ENCODE assay signal across 23 cellular contexts in the genomic region with DNA sequence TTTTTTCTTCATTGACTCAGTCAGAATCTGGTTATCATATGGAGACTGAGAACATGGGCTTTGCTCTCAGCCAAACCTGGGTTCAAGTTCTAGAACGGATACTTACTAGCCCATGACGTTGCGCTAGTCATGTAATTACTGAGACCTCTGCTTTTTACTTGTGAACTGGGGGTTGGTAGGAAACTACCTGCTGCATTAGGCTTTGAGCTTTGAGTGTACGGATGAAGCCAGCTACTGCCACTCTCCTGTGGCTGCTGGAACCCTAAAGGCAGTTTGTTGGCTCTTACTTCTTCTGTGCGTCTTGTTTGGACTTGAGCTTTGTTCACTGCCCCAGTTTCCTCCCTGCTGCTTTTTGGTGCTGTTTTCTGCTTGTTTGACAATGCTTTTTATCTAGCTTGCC. TPM values are rescaled to one million over a fixed set of nuclear protein-coding genes. Genes with fewer than 3 reads are reported as not detected.
DNase-seq lines count a peak whose midpoint lies in the region; ATAC-seq, FAIRE-seq and TF ChIP-seq lines count a peak whose summit lies in the region.
"Had no signal": no experiment of that assay in that cellular context is flagged by ENCODE, and none has a peak within 500 bp of the region (broad histone marks: within the 10 kb centered on the region; RNA-seq: fewer than 3 reads in every experiment).

No MANE protein-coding gene starts in this region.

- H3K9ac ChIP-seq in HepG2 (ENCODE audit: insufficient read depth, low read depth, low read length) (0 out of 2 replicates have a peak overlapping the region, but pooled peaks have one; percentile 4), neuronal stem cell (ENCODE audit: low read depth, low read length, poor library complexity) (no peak overlapping the region)

- TF ChIP-seq RAD21 in HepG2 (CRISPR knock-in tag; IDR thresholded peaks at IDR 0.05) = no peak

- no peaks in the 10 kb centered on the region for H3K9me3 Mint-ChIP-seq in activated T-helper 1 cell treated with anti-CD3 and anti-CD28 coated beads, Interleukin-12 subunit alpha, Interleukin-12 subunit beta, Interleukin-2, Interleukin-4 antibody, amounts not matched to agents 30 ng/mL and 10 ng/mL and 1 ng/mL, durations not matched to agents 14 hours and 24 hours and 36 hours
- H3K9me3 Mint-ChIP-seq in immature natural killer cell = peaks cover 0 to 2% (median 0%) of the 10 kb centered on the region in 6 donors
- H3K9me3 Mint-ChIP-seq: activated naive CD4-positive, alpha-beta T cell treated with anti-CD3 and anti-CD28 coated beads, Interleukin-2, amount 50 U/mL, for 24 hours; dendritic cell treated with granulocyte-macrophage colony-stimulating factor and Interleukin-4, amounts not matched to agents 40 ng/mL and 50 ng/mL, for 4 days; IgD-negative memory B cell had no signal

- H3K4me1 ChIP-seq in HepG2 (ENCODE audit: insufficient read depth, low read length) = peaks cover 51% of the 10 kb centered on the region
- peaks cover 0 to 40% (median 13%) of the 10 kb centered on the region in 4 donors for H3K4me1 ChIP-seq in right lobe of liver
- H3K4me1 ChIP-seq in neuronal stem cell (ENCODE audit: control insufficient read depth in 2 of 2, insufficient read depth in 1 of 2, low read depth in 1 of 2, low read length in 2 of 2) = no peaks in the 10 kb centered on the region

- TF ChIP-seq CTCF in HepG2 (CRISPR knock-in tag; IDR thresholded peaks at IDR 0.05) (no peak), right lobe of liver (IDR thresholded peaks at IDR 0.05) (no peak)

- peaks cover 3 to 15% of the 10 kb centered on the region in 2 experiments; a peak in 4 of 5 replicates for H3K36me3 ChIP-seq in HepG2 (replicated peaks in 1 of 2; ENCODE audit: control insufficient read depth in 1 of 2, insufficient read depth in 2 of 2, low read length in 2 of 2)
- peaks cover 0 to 2% (median 0%) of the 10 kb centered on the region in 4 donors for H3K36me3 ChIP-seq in right lobe of liver
- H3K36me3 ChIP-seq in neuronal stem cell (replicated peaks in 1 of 2; ENCODE audit: control insufficient read depth in 2 of 2, insufficient read depth in 2 of 2, low read length in 2 of 2) = peaks cover 3 to 32% of the 10 kb centered on the region in 2 donors

- POLR2A ChIA-PET in HepG2 (lab: Yijun Ruan, JAX) = interaction anchor here (1.9 kb wide), 1 partner anchor 26 kb away, joined by 8 read pairs; no protein-coding TSS in a partner anchor

- intact Hi-C loops in HepG2 (cut with micrococcal nuclease; ENCODE audit: unreplicated experiment) = no loop called here
- intact Hi-C loops in right lobe of liver (cut with DNase I) = no loop called here
- intact Hi-C loops in activated T-helper 1 cell treated with anti-CD3 and anti-CD28 coated beads, Interleukin-12 subunit alpha, Interleukin-12 subunit beta, Interleukin-2, Interleukin-4 antibody, amounts not matched to agents 30 ng/mL and 10 ng/mL and 1 ng/mL, durations not matched to agents 14 hours and 24 hours and 36 hours (cut with micrococcal nuclease) = no loop called here

- H3K4me3 ChIP-seq in HepG2 (replicated peaks in 1 of 3; ENCODE audit: insufficient read depth in 1 of 3, low read depth in 2 of 3, low read length in 3 of 3) = no peak overlapping the region
- no peak overlapping the region for H3K4me3 ChIP-seq in right lobe of liver
- H3K4me3 ChIP-seq in neuronal stem cell (ENCODE audit: low read length in 2 of 2) = no peak overlapping the region

- CTCF ChIA-PET in HepG2 (lab: Yijun Ruan, JAX; ENCODE audit: low intra/inter-chr PET ratio, low total read pairs) = no interaction called here

- H3K36me3 Mint-ChIP-seq in activated T-helper 1 cell treated with anti-CD3 and anti-CD28 coated beads, Interleukin-12 subunit alpha, Interleukin-12 subunit beta, Interleukin-2, Interleukin-4 antibody, amounts not matched to agents 30 ng/mL and 10 ng/mL and 1 ng/mL, durations not matched to agents 14 hours and 24 hours and 36 hours (ENCODE audit: low read depth) = peaks cover 23% of the 10 kb centered on the region
- H3K36me3 Mint-ChIP-seq in immature natural killer cell = peaks cover 10 to 15% (median 10%) of the 10 kb centered on the region in 3 donors

- no peak overlapping the region for H2BK12ac ChIP-seq in neuronal stem cell (ENCODE audit: low read length)

- no peak overlapping the region for H3K4me2 ChIP-seq in HepG2 (ENCODE audit: low read depth, low read length)
- H3K4me2 ChIP-seq in neuronal stem cell (ENCODE audit: insufficient read depth, low read length, poor library complexity, severe bottlenecking) = no peak overlapping the region

- ATAC-seq in HepG2 (no peak), right lobe of liver (no peak)
- ATAC-seq: naive thymus-derived CD4-positive, alpha-beta T cell had no signal

- H3K18ac ChIP-seq in neuronal stem cell (ENCODE audit: low read length) = no peak overlapping the region

- H4K20me1 ChIP-seq in HepG2 (ENCODE audit: insufficient read depth, low read length) = peaks cover 23% of the 10 kb centered on the region

- 91% methylated on average over 5 of the region's 5 CpGs for WGBS in HepG2 (ENCODE audit: low lambda C conversion rate)
- 81% methylated on average over 5 of the region's 5 CpGs for WGBS in right lobe of liver (ENCODE audit: insufficient coverage, low coverage, low lambda C conversion rate, missing lambda C conversion rate)
- no CpG with 5 or more reads among the region's 5 CpGs for WGBS in neuronal stem cell (ENCODE audit: extremely low coverage in 2 of 2, insufficient read length in 2 of 2, insufficient replicate concordance in 1 of 2), 2 donors

- H3K4ac ChIP-seq in neuronal stem cell (ENCODE audit: low read length) = no peak overlapping the region

- H3K4me3 Mint-ChIP-seq in activated T-helper 1 cell treated with anti-CD3 and anti-CD28 coated beads, Interleukin-12 subunit alpha, Interleukin-12 subunit beta, Interleukin-2, Interleukin-4 antibody, amounts not matched to agents 30 ng/mL and 10 ng/mL and 1 ng/mL, durations not matched to agents 14 hours and 24 hours and 36 hours = no peak overlapping the region
- H3K4me3 Mint-ChIP-seq in immature natural killer cell = peak overlapping the region in 2 of 5 donors; percentile 18 to 50
- H3K4me3 Mint-ChIP-seq: activated naive CD4-positive, alpha-beta T cell treated with anti-CD3 and anti-CD28 coated beads, Interleukin-2, amount 50 U/mL, for 24 hours; dendritic cell treated with granulocyte-macrophage colony-stimulating factor and Interleukin-4, amounts not matched to agents 40 ng/mL and 50 ng/mL, for 4 days had no signal

- H2BK120ac ChIP-seq in neuronal stem cell (ENCODE audit: low read depth, low read length) = no peak overlapping the region

- H3K27me3 Mint-ChIP-seq in activated T-helper 1 cell treated with anti-CD3 and anti-CD28 coated beads, Interleukin-12 subunit alpha, Interleukin-12 subunit beta, Interleukin-2, Interleukin-4 antibody, amounts not matched to agents 30 ng/mL and 10 ng/mL and 1 ng/mL, durations not matched to agents 14 hours and 24 hours and 36 hours (ENCODE audit: insufficient read depth) = no peaks in the 10 kb centered on the region
- H3K27me3 Mint-ChIP-seq in immature natural killer cell (ENCODE audit: low read depth in 3 of 3) = peaks cover 0 to 1% (median 0%) of the 10 kb centered on the region in 3 donors
- H3K27me3 Mint-ChIP-seq: activated naive CD4-positive, alpha-beta T cell treated with anti-CD3 and anti-CD28 coated beads, Interleukin-2, amount 50 U/mL, for 24 hours; dendritic cell treated with granulocyte-macrophage colony-stimulating factor and Interleukin-4, amounts not matched to agents 40 ng/mL and 50 ng/mL, for 4 days; IgD-negative memory B cell; naive thymus-derived CD4-positive, alpha-beta T cell had no signal

- peaks cover 1% of the 10 kb centered on the region for H3K79me1 ChIP-seq in neuronal stem cell (ENCODE audit: low read depth, low read length)

- H2BK5ac ChIP-seq in neuronal stem cell (ENCODE audit: low read length) = no peak overlapping the region

- peaks cover 69% of the 10 kb centered on the region for H3K79me2 ChIP-seq in HepG2 (ENCODE audit: insufficient read depth, low read length)

- peak overlapping the region; percentile 64 for H3K27ac Mint-ChIP-seq in activated T-helper 1 cell treated with anti-CD3 and anti-CD28 coated beads, Interleukin-12 subunit alpha, Interleukin-12 subunit beta, Interleukin-2, Interleukin-4 antibody, amounts not matched to agents 30 ng/mL and 10 ng/mL and 1 ng/mL, durations not matched to agents 14 hours and 24 hours and 36 hours
- peak overlapping the region; percentile 65 to 83 (median 74) for H3K27ac Mint-ChIP-seq in immature natural killer cell
- H3K27ac Mint-ChIP-seq: activated naive CD4-positive, alpha-beta T cell treated with anti-CD3 and anti-CD28 coated beads, Interleukin-2, amount 50 U/mL, for 24 hours; IgD-negative memory B cell had no signal

- no TSS peak for BruUV-seq in HepG2 (replicated peaks; lab: Mats Ljungman, UMichigan)

- no peaks in the 10 kb centered on the region for H3K27me3 ChIP-seq in HepG2 (ENCODE audit: control insufficient read depth in 1 of 2, insufficient read depth in 2 of 2, low read length in 2 of 2)
- no peaks in the 10 kb centered on the region for H3K27me3 ChIP-seq in right lobe of liver
- no peaks in the 10 kb centered on the region for H3K27me3 ChIP-seq in neuronal stem cell (ENCODE audit: control insufficient read depth in 3 of 3, insufficient read depth in 3 of 3, low read depth in 1 of 3, low read length in 3 of 3)
- H3K27me3 ChIP-seq: brain microvascular endothelial cell had no signal

- peaks cover 26% of the 10 kb centered on the region for H3K4me1 Mint-ChIP-seq in activated T-helper 1 cell treated with anti-CD3 and anti-CD28 coated beads, Interleukin-12 subunit alpha, Interleukin-12 subunit beta, Interleukin-2, Interleukin-4 antibody, amounts not matched to agents 30 ng/mL and 10 ng/mL and 1 ng/mL, durations not matched to agents 14 hours and 24 hours and 36 hours (ENCODE audit: low read depth)
- H3K4me1 Mint-ChIP-seq in immature natural killer cell = peaks cover 46 to 75% of the 10 kb centered on the region in 2 donors

- no peak for TF ChIP-seq EP300 in HepG2 (IDR thresholded peaks at IDR 0.05; ENCODE audit: low read depth in 2 of 2, low read length in 2 of 2)
- TF ChIP-seq EP300 in HepG2 (CRISPR knock-in tag; IDR thresholded peaks at IDR 0.05; ENCODE audit: borderline replicate concordance) = no peak

- no peaks in the 10 kb centered on the region for H3K9me3 ChIP-seq in HepG2 (ENCODE audit: low read length)
- no peaks in the 10 kb centered on the region for H3K9me3 ChIP-seq in right lobe of liver
- no peaks in the 10 kb centered on the region for H3K9me3 ChIP-seq in neuronal stem cell (replicated peaks in 1 of 2; ENCODE audit: control insufficient read depth in 2 of 2, insufficient read depth in 1 of 2, low read depth in 1 of 2, low read length in 2 of 2)

- no peak overlapping the region for H4K91ac ChIP-seq in neuronal stem cell (ENCODE audit: low read depth, low read length, poor library complexity)

- H3K27ac ChIP-seq in HepG2 (ENCODE audit: extremely low read length, insufficient read depth, low read length) (peak overlapping the region; percentile 7), right lobe of liver (no peak overlapping the region), neuronal stem cell (replicated peaks; ENCODE audit: low read length) (no peak overlapping the region)
- H3K27ac ChIP-seq: brain microvascular endothelial cell, HL-60, WERI-Rb-1 had no signal

- no peak overlapping the region for H3K14ac ChIP-seq in neuronal stem cell (ENCODE audit: low read length)

- H2BK15ac ChIP-seq in neuronal stem cell (ENCODE audit: low read length) = no peak overlapping the region

- no peak for DNase-seq in HepG2 (ENCODE audit: low spot score)
- DNase-seq in right lobe of liver = no peak
- DNase-seq in activated T-helper 1 cell treated with anti-CD3 and anti-CD28 coated beads, Interleukin-12 subunit alpha, Interleukin-12 subunit beta, Interleukin-2, Interleukin-4 antibody, amounts not matched to agents 30 ng/mL and 10 ng/mL and 1 ng/mL, durations not matched to agents 14 hours and 24 hours and 36 hours (ENCODE audit: low spot score) = no peak
- no peak for DNase-seq in immature natural killer cell
- DNase-seq in stimulated activated CD4-positive, alpha-beta T cell treated with anti-CD3 and anti-CD28 coated beads, Interleukin-2, amount 100 ng/mL, for 48 hours = no peak
- DNase-seq in neuronal stem cell (ENCODE audit: low spot score) = no peak
- no peak for DNase-seq in NCI-H187 treated with DMSO at 0.1 percent for 48 hours (lab: John Stamatoyannopoulos, UW)
- DNase-seq in NCI-H2196 (lab: John Stamatoyannopoulos, UW; ENCODE audit: unreplicated experiment) = no peak
- DNase-seq: brain microvascular endothelial cell; DMS79; mesenchymal stem cell; naive thymus-derived CD4-positive, alpha-beta T cell; NCI-H1694 treated with DMSO at 0.1 percent for 48 hours; NCI-H2227 treated with DMSO at 0.1 percent for 48 hours; NCI-H82; posterior cingulate gyrus; SHP77 treated with DMSO at 0.1 percent for 48 hours; WERI-Rb-1 had no signal

- TF ChIP-seq POLR2A in HepG2 (IDR thresholded peaks at IDR 0.05; ENCODE audit: insufficient read depth in 1 of 2, low read depth in 2 of 2, low read length in 2 of 2) (no peak), right lobe of liver (IDR thresholded peaks at IDR 0.05) (no peak)

- H3K23ac ChIP-seq in neuronal stem cell (ENCODE audit: low read depth, low read length, poor library complexity) = no peak overlapping the region

- no peak for FAIRE-seq in HepG2 (lab: Jason Lieb, UNC)
- FAIRE-seq: frontal cortex had no signal

- no peak overlapping the region for H4K8ac ChIP-seq in neuronal stem cell (ENCODE audit: low read depth, low read length)

- H2AFZ ChIP-seq in HepG2 (ENCODE audit: low read length) (no peak overlapping the region), neuronal stem cell (ENCODE audit: low read length) (no peak overlapping the region)

- no peak overlapping the region for H2AK5ac ChIP-seq in neuronal stem cell (ENCODE audit: low read depth, low read length)

- in situ Hi-C loops in HepG2 (cut with HindIII; ENCODE audit: extremely low pct_ligation_motif_present, low pct_unique_long_range_greater_than_20kb) = no loop called here

RNA-seq across cellular contexts. Expression of gene PPP6R2, which starts 18.1 kb away (rescaled TPM):
- 36.1 and 55.0 TPM in 2 replicates for total RNA-seq in HepG2 (2016; rRNA removed; fragmentation: Illumina TruSeq; extraction: Trizol)
- total RNA-seq in HepG2 (2016; cell fraction: cytosol; rRNA removed; fragmentation: Illumina TruSeq; extraction: Trizol; ENCODE audit: low read depth) = 13.5 and 14.8 TPM in 2 replicates
- 33.5 and 56.7 TPM in 2 replicates for total RNA-seq in HepG2 (2016; cell fraction: insoluble cytoplasmic fraction; rRNA removed; fragmentation: Illumina TruSeq; extraction: Trizol)
- 26.4 and 27.2 TPM in 2 replicates for total RNA-seq in HepG2 (2016; cell fraction: membrane; rRNA removed; fragmentation: Illumina TruSeq; extraction: Trizol)
- 53.7 and 65.8 TPM in 2 replicates for total RNA-seq in HepG2 (2016; cell fraction: nucleus; rRNA removed; fragmentation: Illumina TruSeq; extraction: Trizol)
- polyA plus RNA-seq in HepG2 (2011; rRNA removed) = 102 and 112 TPM in 2 replicates
- 56.6 and 76.3 TPM in 2 replicates for polyA plus RNA-seq in HepG2 (2011; cell fraction: cytosol; rRNA removed)
- 458 and 611 TPM in 2 replicates for polyA plus RNA-seq in HepG2 (2011; cell fraction: nucleus; rRNA removed)
- polyA plus RNA-seq in HepG2 (2012) = 58.5 and 66.4 TPM in 2 replicates
- polyA plus RNA-seq in HepG2 (2016; cell fraction: cytosol; fragmentation: Illumina TruSeq; extraction: Trizol; ENCODE audit: low read depth) = 6.8 and 7.7 TPM in 2 replicates
- polyA plus RNA-seq in HepG2 (2016; cell fraction: insoluble cytoplasmic fraction; fragmentation: Illumina TruSeq; extraction: Trizol; ENCODE audit: low read depth) = 26.5 and 32.8 TPM in 2 replicates
- polyA plus RNA-seq in HepG2 (2016; cell fraction: membrane; fragmentation: Illumina TruSeq; extraction: Trizol; ENCODE audit: low read depth) = 17.1 and 18.2 TPM in 2 replicates
- polyA plus RNA-seq in HepG2 (2016; cell fraction: nucleus; fragmentation: Illumina TruSeq; extraction: Trizol; ENCODE audit: insufficient read depth, low read depth) = 172 and 175 TPM in 2 replicates
- polyA minus RNA-seq in HepG2 (2011; rRNA and poly(A)+ RNA removed; ENCODE audit: low replicate concordance) = 25.0 and 101 TPM in 2 replicates
- 29.8 and 30.8 TPM in 2 replicates for polyA minus RNA-seq in HepG2 (2011; cell fraction: cytosol; rRNA and poly(A)+ RNA removed)
- 84.9 and 89.9 TPM in 2 replicates for polyA minus RNA-seq in HepG2 (2011; cell fraction: nucleus; rRNA and poly(A)+ RNA removed)
- total RNA-seq in right lobe of liver = 10 to 100 TPM; 38.3 to 80.3 (median 54.4) TPM
- 46.0 and 48.5 TPM in 2 replicates for total RNA-seq in activated T-helper 1 cell treated with anti-CD3 and anti-CD28 coated beads, Interleukin-12 subunit alpha, Interleukin-12 subunit beta, Interleukin-2, Interleukin-4 antibody, amounts not matched to agents 30 ng/mL and 10 ng/mL and 1 ng/mL, durations not matched to agents 14 hours and 24 hours and 36 hours
- polyA plus RNA-seq in immature natural killer cell = 10 to 100 TPM; 13.5 to 43.5 (median 19.6) TPM
- 26.8 TPM for polyA plus RNA-seq in neuronal stem cell (2013, experiment 1 of 2)
- polyA plus RNA-seq in neuronal stem cell (2013, experiment 2 of 2) = 24.9 TPM

RNA-seq across cellular contexts. Expression of gene DENND6B, which starts 34.4 kb away (rescaled TPM):
- total RNA-seq in HepG2 (2016; rRNA removed; fragmentation: Illumina TruSeq; extraction: Trizol) (0.84 and 0.95 TPM in 2 replicates), right lobe of liver (1 to 10 TPM in 5 of 6 experiments, under 1 TPM in 1; 0.98 to 4.1 (median 1.9) TPM)
- 0.30 and 0.44 TPM in 2 replicates for total RNA-seq in HepG2 (2016; cell fraction: cytosol; rRNA removed; fragmentation: Illumina TruSeq; extraction: Trizol; ENCODE audit: low read depth)
- 0.22 and 0.65 TPM in 2 replicates for total RNA-seq in HepG2 (2016; cell fraction: insoluble cytoplasmic fraction; rRNA removed; fragmentation: Illumina TruSeq; extraction: Trizol)
- total RNA-seq in HepG2 (2016; cell fraction: membrane; rRNA removed; fragmentation: Illumina TruSeq; extraction: Trizol) = 0.52 and 0.90 TPM in 2 replicates
- 0.90 and 1.1 TPM in 2 replicates for total RNA-seq in HepG2 (2016; cell fraction: nucleus; rRNA removed; fragmentation: Illumina TruSeq; extraction: Trizol)
- polyA plus RNA-seq in HepG2 (2011; rRNA removed) (3.8 and 4.2 TPM in 2 replicates), immature natural killer cell (under 1 TPM in 2 of 3 donors, not detected in 1; 0.23 to 0.34 TPM)
- polyA plus RNA-seq in HepG2 (2011; cell fraction: cytosol; rRNA removed) = 1.8 TPM in 2 replicates
- 33.7 and 41.4 TPM in 2 replicates for polyA plus RNA-seq in HepG2 (2011; cell fraction: nucleus; rRNA removed)
- polyA plus RNA-seq in HepG2 (2012) = 2.5 and 2.6 TPM in 2 replicates
- 0.33 and 0.71 TPM in 2 replicates for polyA plus RNA-seq in HepG2 (2016; cell fraction: cytosol; fragmentation: Illumina TruSeq; extraction: Trizol; ENCODE audit: low read depth)
- 0.74 and 0.86 TPM in 2 replicates for polyA plus RNA-seq in HepG2 (2016; cell fraction: insoluble cytoplasmic fraction; fragmentation: Illumina TruSeq; extraction: Trizol; ENCODE audit: low read depth)
- polyA plus RNA-seq in HepG2 (2016; cell fraction: membrane; fragmentation: Illumina TruSeq; extraction: Trizol; ENCODE audit: low read depth) = 0.63 and 1.2 TPM in 2 replicates
- polyA plus RNA-seq in HepG2 (2016; cell fraction: nucleus; fragmentation: Illumina TruSeq; extraction: Trizol; ENCODE audit: insufficient read depth, low read depth) = 4.0 and 5.3 TPM in 2 replicates
- polyA minus RNA-seq in HepG2 (2011; rRNA and poly(A)+ RNA removed; ENCODE audit: low replicate concordance) = 0.58 and 2.9 TPM in 2 replicates
- 1.3 TPM in 2 replicates for polyA minus RNA-seq in HepG2 (2011; cell fraction: cytosol; rRNA and poly(A)+ RNA removed)
- polyA minus RNA-seq in HepG2 (2011; cell fraction: nucleus; rRNA and poly(A)+ RNA removed) = 2.6 and 3.3 TPM in 2 replicates
- 1.7 and 2.2 TPM in 2 replicates for total RNA-seq in activated T-helper 1 cell treated with anti-CD3 and anti-CD28 coated beads, Interleukin-12 subunit alpha, Interleukin-12 subunit beta, Interleukin-2, Interleukin-4 antibody, amounts not matched to agents 30 ng/mL and 10 ng/mL and 1 ng/mL, durations not matched to agents 14 hours and 24 hours and 36 hours
- polyA plus RNA-seq in neuronal stem cell (2013, experiment 1 of 2) = 12.7 TPM
- 11.7 TPM for polyA plus RNA-seq in neuronal stem cell (2013, experiment 2 of 2)

RNA-seq across cellular contexts. Expression of gene PLXNB2, which starts 53.8 kb away (rescaled TPM):
- 19.3 and 32.6 TPM in 2 replicates for total RNA-seq in HepG2 (2016; rRNA removed; fragmentation: Illumina TruSeq; extraction: Trizol)
- 4.6 and 4.9 TPM in 2 replicates for total RNA-seq in HepG2 (2016; cell fraction: cytosol; rRNA removed; fragmentation: Illumina TruSeq; extraction: Trizol; ENCODE audit: low read depth)
- 16.8 and 32.7 TPM in 2 replicates for total RNA-seq in HepG2 (2016; cell fraction: insoluble cytoplasmic fraction; rRNA removed; fragmentation: Illumina TruSeq; extraction: Trizol)
- 13.7 and 15.6 TPM in 2 replicates for total RNA-seq in HepG2 (2016; cell fraction: membrane; rRNA removed; fragmentation: Illumina TruSeq; extraction: Trizol)
- 43.2 and 57.8 TPM in 2 replicates for total RNA-seq in HepG2 (2016; cell fraction: nucleus; rRNA removed; fragmentation: Illumina TruSeq; extraction: Trizol)
- polyA plus RNA-seq in HepG2 (2011; rRNA removed) = 68.9 and 79.4 TPM in 2 replicates
- polyA plus RNA-seq in HepG2 (2011; cell fraction: cytosol; rRNA removed) = 46.5 and 75.4 TPM in 2 replicates
- polyA plus RNA-seq in HepG2 (2011; cell fraction: nucleus; rRNA removed) = 265 and 413 TPM in 2 replicates
- 53.9 and 72.9 TPM in 2 replicates for polyA plus RNA-seq in HepG2 (2012)
- 5.5 and 6.2 TPM in 2 replicates for polyA plus RNA-seq in HepG2 (2016; cell fraction: cytosol; fragmentation: Illumina TruSeq; extraction: Trizol; ENCODE audit: low read depth)
- polyA plus RNA-seq in HepG2 (2016; cell fraction: insoluble cytoplasmic fraction; fragmentation: Illumina TruSeq; extraction: Trizol; ENCODE audit: low read depth) = 16.2 and 23.0 TPM in 2 replicates
- 10.1 and 11.9 TPM in 2 replicates for polyA plus RNA-seq in HepG2 (2016; cell fraction: membrane; fragmentation: Illumina TruSeq; extraction: Trizol; ENCODE audit: low read depth)
- 148 and 155 TPM in 2 replicates for polyA plus RNA-seq in HepG2 (2016; cell fraction: nucleus; fragmentation: Illumina TruSeq; extraction: Trizol; ENCODE audit: insufficient read depth, low read depth)
- 61.5 and 149 TPM in 2 replicates for polyA minus RNA-seq in HepG2 (2011; rRNA and poly(A)+ RNA removed; ENCODE audit: low replicate concordance)
- 76.6 and 89.8 TPM in 2 replicates for polyA minus RNA-seq in HepG2 (2011; cell fraction: cytosol; rRNA and poly(A)+ RNA removed)
- polyA minus RNA-seq in HepG2 (2011; cell fraction: nucleus; rRNA and poly(A)+ RNA removed) = 57.9 and 61.3 TPM in 2 replicates
- total RNA-seq in right lobe of liver = 100 to 1,000 TPM; 154 to 181 (median 161) TPM
- total RNA-seq in activated T-helper 1 cell treated with anti-CD3 and anti-CD28 coated beads, Interleukin-12 subunit alpha, Interleukin-12 subunit beta, Interleukin-2, Interleukin-4 antibody, amounts not matched to agents 30 ng/mL and 10 ng/mL and 1 ng/mL, durations not matched to agents 14 hours and 24 hours and 36 hours = 8.9 and 10.2 TPM in 2 replicates
- polyA plus RNA-seq in immature natural killer cell = 1 to 10 TPM in 2 of 3 donors, not detected in 1; 1.1 to 1.6 TPM
- 71.0 TPM for polyA plus RNA-seq in neuronal stem cell (2013, experiment 1 of 2)
- polyA plus RNA-seq in neuronal stem cell (2013, experiment 2 of 2) = 69.8 TPM
